ENCODE assay signal across 1 cellular context in genomic region chr12:53057816-53058500, GRCh38.
TF ChIP-seq lines count a peak whose summit lies in the region.

No MANE protein-coding gene starts in this region.

TF ChIP-seq in WTC11, 78 proteins besides CTCF, POLR2A, EP300 and RAD21:
- TF ChIP-seq TEAD1 (CRISPR knock-in tag; IDR thresholded peaks at IDR 0.05): no peak
- no peak for TF ChIP-seq ZBTB21 (CRISPR knock-in tag; IDR thresholded peaks at IDR 0.05; ENCODE audit: borderline replicate concordance)
- no peak for TF ChIP-seq HMGA2 (CRISPR knock-in tag; IDR thresholded peaks at IDR 0.05)
- no peak for TF ChIP-seq ZNF263 (CRISPR knock-in tag; IDR thresholded peaks at IDR 0.05; ENCODE audit: low read depth)
- no peak for TF ChIP-seq SP1 (CRISPR knock-in tag; conservative IDR thresholded peaks at IDR 0.05)
- no peak for TF ChIP-seq NR2C2 (CRISPR knock-in tag; IDR thresholded peaks at IDR 0.05)
- no peak for TF ChIP-seq OVOL2 (CRISPR knock-in tag; IDR thresholded peaks at IDR 0.05; ENCODE audit: borderline replicate concordance)
- no peak for TF ChIP-seq ZNF281 (CRISPR knock-in tag; IDR thresholded peaks at IDR 0.05)
- no peak for TF ChIP-seq TP53 (CRISPR knock-in tag; IDR thresholded peaks at IDR 0.05)
- TF ChIP-seq GRHL2 (CRISPR knock-in tag; IDR thresholded peaks at IDR 0.05; ENCODE audit: insufficient replicate concordance, severe bottlenecking): no peak
- TF ChIP-seq CBFB (CRISPR knock-in tag; IDR thresholded peaks at IDR 0.05; ENCODE audit: low read depth): no peak
- TF ChIP-seq ZNF396 (CRISPR knock-in tag; IDR thresholded peaks at IDR 0.05; ENCODE audit: borderline replicate concordance): no peak
- TF ChIP-seq ELF4 (CRISPR knock-in tag; IDR thresholded peaks at IDR 0.05; ENCODE audit: low read depth): no peak
- TF ChIP-seq ZNF671 (CRISPR knock-in tag; IDR thresholded peaks at IDR 0.05): no peak
- no peak for TF ChIP-seq MAX (CRISPR knock-in tag; IDR thresholded peaks at IDR 0.05)
- TF ChIP-seq EMX1 (CRISPR knock-in tag; IDR thresholded peaks at IDR 0.05): no peak
- TF ChIP-seq ZNF317 (CRISPR knock-in tag; IDR thresholded peaks at IDR 0.05; ENCODE audit: borderline replicate concordance, low read depth): no peak
- TF ChIP-seq IRF2 (CRISPR knock-in tag; IDR thresholded peaks at IDR 0.05; ENCODE audit: borderline replicate concordance, low read depth): no peak
- no peak for TF ChIP-seq ESRRA (CRISPR knock-in tag; IDR thresholded peaks at IDR 0.05; ENCODE audit: borderline replicate concordance)
